1 cellular context compared by ENCODE assay signal in genomic region chr3:161231861-161232260, GRCh38.
TF ChIP-seq lines count a peak whose summit lies in the region.

No MANE protein-coding gene starts in this region.

TF ChIP-seq in GM12878, 131 proteins besides CTCF, POLR2A, EP300 and RAD21 (continued from another document):
- TF ChIP-seq E2F4 (IDR thresholded peaks at IDR 0.05; ENCODE audit: low read depth, low read length) (no peak), ATF2 (IDR thresholded peaks at IDR 0.05; ENCODE audit: low read length) (no peak), SPI1 (IDR thresholded peaks at IDR 0.05; ENCODE audit: borderline replicate concordance, insufficient read depth, low read depth, low read length) (no peak), FOXM1 (IDR thresholded peaks at IDR 0.05; ENCODE audit: low read depth, low read length) (no peak)
TF ChIP-seq in GM12878: peak in this region for 0.
